ENCODE assay signal across 16 cellular contexts in the genomic region with DNA sequence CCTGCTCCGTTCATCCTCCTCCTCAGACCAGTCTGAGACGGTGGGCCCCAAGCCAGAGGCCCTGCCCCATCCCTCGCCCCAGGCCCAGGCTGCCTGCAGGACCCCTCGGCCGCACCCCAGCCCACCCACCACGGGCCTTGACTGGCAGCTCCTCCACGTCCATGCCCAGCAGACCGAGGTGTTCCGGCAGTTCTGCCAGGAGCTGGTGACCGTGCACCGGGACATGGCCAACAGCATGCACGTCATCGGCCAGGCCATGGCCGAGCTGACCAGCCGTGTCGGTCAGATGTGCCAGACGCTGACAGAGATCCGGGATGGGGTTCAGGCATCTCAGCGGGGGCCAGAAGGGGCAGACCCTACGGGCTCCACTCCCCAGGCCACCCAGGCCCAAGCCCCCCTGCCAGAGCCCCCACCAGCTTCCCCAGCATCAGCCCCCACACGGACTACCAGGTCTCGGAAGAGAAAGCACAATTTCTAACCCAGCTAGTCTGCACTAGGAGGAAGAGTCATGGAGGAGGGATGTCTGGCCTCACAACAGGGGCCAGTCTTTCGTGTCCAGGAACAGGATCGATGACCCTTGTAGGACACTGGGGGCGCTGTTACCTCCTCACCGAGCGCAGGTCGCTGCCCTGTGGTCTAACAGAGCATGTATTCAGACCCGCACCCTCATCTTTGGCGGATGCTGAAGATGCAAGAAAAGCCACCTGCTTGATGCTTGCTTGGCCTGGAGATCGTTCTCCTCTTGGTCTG.
DNase-seq lines count a peak whose midpoint lies in the region; ATAC-seq and TF ChIP-seq lines count a peak whose summit lies in the region.
"Had no signal": no experiment of that assay in that cellular context is flagged by ENCODE, and none has a peak within 500 bp of the region (broad histone marks: within the 10 kb centered on the region; RNA-seq: fewer than 3 reads in every experiment).

No MANE protein-coding gene starts in this region.

- no peak for ATAC-seq in effector memory CD8-positive, alpha-beta T cell (replicated peaks)
- ATAC-seq: activated naive CD4-positive, alpha-beta T cell treated with anti-CD3 and anti-CD28 coated beads, Interleukin-2, amount 50 U/mL, for 72 hours; gastroesophageal sphincter had no signal

- TF ChIP-seq RAD21 in neural cell (conservative IDR thresholded peaks at IDR 0.05), result no peak

- H3K36me3 Mint-ChIP-seq in effector memory CD8-positive, alpha-beta T cell (ENCODE audit: insufficient read depth), result peaks cover 7% of the 10 kb centered on the region
- H3K36me3 Mint-ChIP-seq: activated naive CD4-positive, alpha-beta T cell treated with anti-CD3 and anti-CD28 coated beads, Interleukin-2, amount 50 U/mL, for 72 hours had no signal

- peak overlapping the region in 1 of 2 donors; percentile 62 for H3K27ac Mint-ChIP-seq in effector memory CD8-positive, alpha-beta T cell
- H3K27ac Mint-ChIP-seq: activated naive CD4-positive, alpha-beta T cell treated with anti-CD3 and anti-CD28 coated beads, Interleukin-2, amount 50 U/mL, for 72 hours; immature natural killer cell had no signal

- TF ChIP-seq EP300 in neural cell (conservative IDR thresholded peaks at IDR 0.05; ENCODE audit: poor library complexity, severe bottlenecking), result no peak

- H3K4me1 Mint-ChIP-seq in effector memory CD8-positive, alpha-beta T cell (ENCODE audit: low read depth in 2 of 2), result peaks cover 0 to 16% of the 10 kb centered on the region in 2 donors

- POLR2A ChIA-PET in HEK293T (lab: Yijun Ruan, JAX), result no interaction called here

- DNase-seq in HEK293T (ENCODE audit: extremely low spot score) (peak; percentile 41), choroid plexus epithelial cell (ENCODE audit: low read depth) (no peak), NCI-H510A (lab: John Stamatoyannopoulos, UW) (no peak), NCI-H446 treated with DMSO at 0.1 percent for 48 hours (lab: John Stamatoyannopoulos, UW) (no peak), BE2C (no peak)
- no peak for DNase-seq in effector memory CD8-positive, alpha-beta T cell
- DNase-seq: activated CD4-positive, alpha-beta T cell treated with anti-CD3 and anti-CD28 coated beads for 1 hour; immature natural killer cell; NCI-H187; NCI-H526 treated with DMSO at 0.1 percent for 48 hours; stimulated activated naive CD4-positive, alpha-beta T cell treated with Interleukin-2 at 50 U/mL for 16 hours had no signal

- H3K9ac ChIP-seq in BLaER1 treated with 17β-estradiol and CSF1 and Interleukin-3, amounts not matched to agents 10 nM and 100 nM, result peak overlapping the region in 1 of 11 experiments; percentile 25; a peak in 1 of 22 replicates
- H3K9ac ChIP-seq in neural cell (ENCODE audit: low read length), result no peak overlapping the region

- peaks cover 35 to 79% (median 66%) of the 10 kb centered on the region in 10 experiments for H3K4me1 ChIP-seq in BLaER1 treated with 17β-estradiol and CSF1 and Interleukin-3, amounts not matched to agents 10 nM and 100 nM
- H3K4me1 ChIP-seq in BE2C, result no peaks in the 10 kb centered on the region

- H3K27me3 ChIP-seq in BLaER1 treated with 17β-estradiol and CSF1 and Interleukin-3, amounts not matched to agents 10 nM and 100 nM, result peaks cover 0 to 9% (median 0%) of the 10 kb centered on the region in 11 experiments; a peak in 1 of 22 replicates
- H3K27me3 ChIP-seq in neural cell (ENCODE audit: insufficient read depth, low read depth, low read length) (no peaks in the 10 kb centered on the region), BE2C (no peaks in the 10 kb centered on the region)
- H3K27me3 ChIP-seq: gastroesophageal sphincter had no signal

- peak; percentile 17 for TF ChIP-seq CTCF in choroid plexus epithelial cell (conservative IDR thresholded peaks at IDR 0.05; ENCODE audit: low read depth, low read length)
- TF ChIP-seq CTCF in neural cell (IDR thresholded peaks at IDR 0.05; ENCODE audit: poor library complexity, severe bottlenecking), result peak; percentile 12
- no peak for TF ChIP-seq CTCF in BE2C (IDR thresholded peaks at IDR 0.05; ENCODE audit: low read depth, low read length)

- H2AFZ ChIP-seq in neural cell (ENCODE audit: low read depth, low read length), result no peak overlapping the region

- H3K36me3 ChIP-seq in BLaER1 treated with 17β-estradiol and CSF1 and Interleukin-3, amounts not matched to agents 10 nM and 100 nM, result peaks cover 0 to 8% (median 0%) of the 10 kb centered on the region in 11 experiments; a peak in 2 of 22 replicates
- H3K36me3 ChIP-seq in neural cell (ENCODE audit: insufficient read depth, low read length) (no peaks in the 10 kb centered on the region), BE2C (no peaks in the 10 kb centered on the region)

- H3K4me3 ChIP-seq in BLaER1 treated with 17β-estradiol and CSF1 and Interleukin-3, amounts not matched to agents 10 nM and 100 nM, result no peak overlapping the region
- H3K4me3 ChIP-seq in choroid plexus epithelial cell (ENCODE audit: low read depth, low read length) (no peak overlapping the region), neural cell (ENCODE audit: low read length) (no peak overlapping the region), BE2C (ENCODE audit: low read depth, low read length) (no peak overlapping the region)
- H3K4me3 ChIP-seq: gastroesophageal sphincter, lung had no signal

- H3K9me3 ChIP-seq in BLaER1 treated with 17β-estradiol and CSF1 and Interleukin-3, amounts not matched to agents 10 nM and 100 nM (replicated peaks in 1 of 11), result no peaks in the 10 kb centered on the region
- H3K9me3 ChIP-seq in neural cell (ENCODE audit: low read length), result no peaks in the 10 kb centered on the region
- H3K9me3 ChIP-seq in BE2C, result no peaks in the 10 kb centered on the region
- H3K9me3 ChIP-seq: gastroesophageal sphincter had no signal

- no peaks in the 10 kb centered on the region for H3K27me3 Mint-ChIP-seq in effector memory CD8-positive, alpha-beta T cell

- peaks cover 0 to 37% (median 15%) of the 10 kb centered on the region in 11 experiments; a peak in 14 of 22 replicates for H4K20me1 ChIP-seq in BLaER1 treated with 17β-estradiol and CSF1 and Interleukin-3, amounts not matched to agents 10 nM and 100 nM
- H4K20me1 ChIP-seq in neural cell (ENCODE audit: insufficient read depth), result no peaks in the 10 kb centered on the region

- no peak overlapping the region for H3K27ac ChIP-seq in BLaER1 treated with 17β-estradiol and CSF1 and Interleukin-3, amounts not matched to agents 10 nM and 100 nM
- no peak overlapping the region for H3K27ac ChIP-seq in neural cell (ENCODE audit: low read length)

- H3K9me2 ChIP-seq in neural cell (ENCODE audit: insufficient read depth, low read length), result no peaks in the 10 kb centered on the region

- H3K4me3 Mint-ChIP-seq in effector memory CD8-positive, alpha-beta T cell, result no peak overlapping the region
- H3K4me3 Mint-ChIP-seq: immature natural killer cell had no signal

- no peaks in the 10 kb centered on the region for H3K79me2 ChIP-seq in neural cell (replicated peaks; ENCODE audit: insufficient read depth, low read length)

- H3K9me3 Mint-ChIP-seq in effector memory CD8-positive, alpha-beta T cell, result no peaks in the 10 kb centered on the region
- H3K9me3 Mint-ChIP-seq: activated naive CD4-positive, alpha-beta T cell treated with anti-CD3 and anti-CD28 coated beads, Interleukin-2, amount 50 U/mL, for 72 hours; immature natural killer cell had no signal

- no peaks in the 10 kb centered on the region for H3F3A ChIP-seq in neural cell (ENCODE audit: insufficient read depth, low read length, poor library complexity, severe bottlenecking)

- peak overlapping the region; percentile 28 to 93 (median 82); a peak in 19 of 22 replicates for H3K4me2 ChIP-seq in BLaER1 treated with 17β-estradiol and CSF1 and Interleukin-3, amounts not matched to agents 10 nM and 100 nM
- no peak overlapping the region for H3K4me2 ChIP-seq in neural cell (ENCODE audit: low read length)

- CTCF ChIA-PET in HEK293T (lab: Yijun Ruan, JAX), result interaction anchor here (1.3 kb wide), 1 partner anchor 102 kb away, joined by 3 read pairs; no protein-coding TSS in a partner anchor

TF ChIP-seq in HEK293T, 16 proteins besides CTCF, POLR2A, EP300 and RAD21:
- TF ChIP-seq FOXM1 (IDR thresholded peaks at IDR 0.05; ENCODE audit: borderline replicate concordance) (no peak), SUZ12 (IDR thresholded peaks at IDR 0.05) (no peak), ZNF384 (IDR thresholded peaks at IDR 0.05) (no peak), FOXK2 (IDR thresholded peaks at IDR 0.05) (no peak)

TF ChIP-seq in neural cell, 6 proteins besides CTCF, POLR2A, EP300 and RAD21:
- TF ChIP-seq MXI1 (conservative IDR thresholded peaks at IDR 0.05; ENCODE audit: poor library complexity, severe bottlenecking), result no peak
- TF ChIP-seq, protein P1, sequence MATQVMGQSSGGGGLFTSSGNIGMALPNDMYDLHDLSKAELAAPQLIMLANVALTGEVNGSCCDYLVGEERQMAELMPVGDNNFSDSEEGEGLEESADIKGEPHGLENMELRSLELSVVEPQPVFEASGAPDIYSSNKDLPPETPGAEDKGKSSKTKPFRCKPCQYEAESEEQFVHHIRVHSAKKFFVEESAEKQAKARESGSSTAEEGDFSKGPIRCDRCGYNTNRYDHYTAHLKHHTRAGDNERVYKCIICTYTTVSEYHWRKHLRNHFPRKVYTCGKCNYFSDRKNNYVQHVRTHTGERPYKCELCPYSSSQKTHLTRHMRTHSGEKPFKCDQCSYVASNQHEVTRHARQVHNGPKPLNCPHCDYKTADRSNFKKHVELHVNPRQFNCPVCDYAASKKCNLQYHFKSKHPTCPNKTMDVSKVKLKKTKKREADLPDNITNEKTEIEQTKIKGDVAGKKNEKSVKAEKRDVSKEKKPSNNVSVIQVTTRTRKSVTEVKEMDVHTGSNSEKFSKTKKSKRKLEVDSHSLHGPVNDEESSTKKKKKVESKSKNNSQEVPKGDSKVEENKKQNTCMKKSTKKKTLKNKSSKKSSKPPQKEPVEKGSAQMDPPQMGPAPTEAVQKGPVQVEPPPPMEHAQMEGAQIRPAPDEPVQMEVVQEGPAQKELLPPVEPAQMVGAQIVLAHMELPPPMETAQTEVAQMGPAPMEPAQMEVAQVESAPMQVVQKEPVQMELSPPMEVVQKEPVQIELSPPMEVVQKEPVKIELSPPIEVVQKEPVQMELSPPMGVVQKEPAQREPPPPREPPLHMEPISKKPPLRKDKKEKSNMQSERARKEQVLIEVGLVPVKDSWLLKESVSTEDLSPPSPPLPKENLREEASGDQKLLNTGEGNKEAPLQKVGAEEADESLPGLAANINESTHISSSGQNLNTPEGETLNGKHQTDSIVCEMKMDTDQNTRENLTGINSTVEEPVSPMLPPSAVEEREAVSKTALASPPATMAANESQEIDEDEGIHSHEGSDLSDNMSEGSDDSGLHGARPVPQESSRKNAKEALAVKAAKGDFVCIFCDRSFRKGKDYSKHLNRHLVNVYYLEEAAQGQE (IDR thresholded peaks at IDR 0.05; ENCODE audit: borderline replicate concordance), result no peak
- no peak for TF ChIP-seq EZH2 (IDR thresholded peaks at IDR 0.05; ENCODE audit: borderline replicate concordance, insufficient read depth, low read length, poor library complexity, severe bottlenecking)
- TF ChIP-seq POLR2AphosphoS5 (IDR thresholded peaks at IDR 0.05), result no peak
- TF ChIP-seq SMC3 (conservative IDR thresholded peaks at IDR 0.05; ENCODE audit: poor library complexity), result no peak
- no peak for TF ChIP-seq TAF1 (IDR thresholded peaks at IDR 0.05; ENCODE audit: low read depth)
